ENCODE assay signal across 21 cellular contexts in genomic region chr9:129908846-129909245, GRCh38.
DNase-seq lines count a peak whose midpoint lies in the region; ATAC-seq and TF ChIP-seq lines count a peak whose summit lies in the region.
"Had no signal": no experiment of that assay in that cellular context is flagged by ENCODE, and none has a peak within 500 bp of the region (broad histone marks: within the 10 kb centered on the region; RNA-seq: fewer than 3 reads in every experiment).

No MANE protein-coding gene starts in this region.

- no peak for ATAC-seq in IMR-90 (ENCODE audit: low read depth)
- no peak for ATAC-seq in activated T-helper 17 cell treated with anti-CD3 and anti-CD28 coated beads, Interleukin-2, amount 50 U/mL, for 72 hours (replicated peaks)
- no peak for ATAC-seq in HG02840 (IDR thresholded peaks at IDR 0.05; ENCODE audit: low FRiP score, unreplicated experiment)
- ATAC-seq in HG03460 (IDR thresholded peaks at IDR 0.05; ENCODE audit: unreplicated experiment) = no peak
- ATAC-seq: activated CD4-positive, CD25-positive, alpha-beta regulatory T cell treated with anti-CD3 and anti-CD28 coated beads, Interleukin-2, amount 50 U/mL, for 24 hours; mucosa of descending colon; stimulated activated naive CD8-positive, alpha-beta T cell treated with anti-CD3 and anti-CD28 coated beads, Interleukin-15, Interleukin-2, amounts not matched to agents 100 U/mL and 50 U/mL, for 24 hours had no signal

- no peak for TF ChIP-seq CTCF in IMR-90 (conservative IDR thresholded peaks at IDR 0.05; ENCODE audit: low read depth, low read length)

- H3K4me3 Mint-ChIP-seq in activated T-helper 17 cell treated with anti-CD3 and anti-CD28 coated beads, Interleukin-2, amount 50 U/mL, for 72 hours = no peak overlapping the region
- H3K4me3 Mint-ChIP-seq: IgD-negative memory B cell had no signal

- no peak overlapping the region for H3K4me2 ChIP-seq in IMR-90 (ENCODE audit: low read depth, low read length)

- peaks cover 30% of the 10 kb centered on the region for H3K4me1 Mint-ChIP-seq in activated T-helper 17 cell treated with anti-CD3 and anti-CD28 coated beads, Interleukin-2, amount 50 U/mL, for 72 hours

- H4K20me1 ChIP-seq in IMR-90 (ENCODE audit: insufficient read depth, low read length) = no peaks in the 10 kb centered on the region

- H3K4ac ChIP-seq in IMR-90 (ENCODE audit: low read depth, low read length) = no peak overlapping the region

- dilution Hi-C loops in IMR-90 (cut with HindIII; ENCODE audit: low sequenced_read_pairs, unreplicated experiment) = no loop called here

- TF ChIP-seq RAD21 in IMR-90 (IDR thresholded peaks at IDR 0.05; ENCODE audit: low read length) = no peak

- H3K18ac ChIP-seq in IMR-90 (ENCODE audit: low read depth, low read length) = no peak overlapping the region

- peak overlapping the region; percentile 37; the same call in 1 of the 2 replicates for H2BK20ac ChIP-seq in IMR-90 (ENCODE audit: low read depth, low read length)

- no peaks in the 10 kb centered on the region for H3K9me3 Mint-ChIP-seq in activated T-helper 17 cell treated with anti-CD3 and anti-CD28 coated beads, Interleukin-2, amount 50 U/mL, for 72 hours
- H3K9me3 Mint-ChIP-seq: IgD-negative memory B cell had no signal

- peaks cover 100% of the 10 kb centered on the region for H3K36me3 Mint-ChIP-seq in activated T-helper 17 cell treated with anti-CD3 and anti-CD28 coated beads, Interleukin-2, amount 50 U/mL, for 72 hours (ENCODE audit: low read depth)

- H2AFZ ChIP-seq in IMR-90 (replicated peaks; ENCODE audit: low read length, poor library complexity) = no peak overlapping the region

- H3K79me1 ChIP-seq in IMR-90 (ENCODE audit: low read depth in 1 of 2, low read length in 2 of 2) = no peaks in the 10 kb centered on the region

- H4K8ac ChIP-seq in IMR-90 (ENCODE audit: low read depth in 2 of 2, low read length in 2 of 2) = no peak overlapping the region

- H3K9me1 ChIP-seq in IMR-90 (ENCODE audit: insufficient read depth, low read length) = peaks cover 9% of the 10 kb centered on the region; the same call in 1 of the 2 replicates

- no peak overlapping the region for H3K4me3 ChIP-seq in IMR-90 (ENCODE audit: insufficient read depth, low read depth, low read length)
- no peak overlapping the region; the same call in 1 of the 2 replicates for H3K4me3 ChIP-seq in iPS-20b (ENCODE audit: low read length)
- H3K4me3 ChIP-seq: mucosa of descending colon, SK-N-MC, tibial nerve had no signal

- POLR2A ChIA-PET in IMR-90 (lab: Charles Lee; ENCODE audit: unreplicated experiment) = no interaction called here

- intact Hi-C loops in IMR-90 (cut with micrococcal nuclease) = no loop called here

- BruUV-seq in IMR-90 (replicated peaks; lab: Mats Ljungman, UMichigan) = no TSS peak

- no peak overlapping the region for H3K9ac ChIP-seq in IMR-90 (ENCODE audit: low read depth, low read length)
- H3K9ac ChIP-seq in iPS-20b (ENCODE audit: low read depth, low read length) = peak overlapping the region; percentile 27

- H3K4me1 ChIP-seq in IMR-90 (ENCODE audit: control insufficient read depth, insufficient read depth, low read length) = peaks cover 4% of the 10 kb centered on the region
- H3K4me1 ChIP-seq in iPS-20b (ENCODE audit: insufficient read depth, low read length) = peaks cover 8% of the 10 kb centered on the region; the same call in 1 of the 2 replicates

- no peak overlapping the region for H4K91ac ChIP-seq in IMR-90 (ENCODE audit: insufficient read depth, low read depth, low read length)

- H2BK120ac ChIP-seq in IMR-90 (ENCODE audit: low read depth, low read length) = no peak overlapping the region

- peak; percentile 18 for DNase-seq in ELF-1 (ENCODE audit: low read depth, low spot score)
- no peak for DNase-seq in IMR-90
- DNase-seq in foreskin melanocyte = no peak
- DNase-seq: activated CD8-positive, alpha-beta memory T cell treated with anti-CD3 and anti-CD28 coated beads, Interleukin-2, amount 50 U/mL, for 4 hours; activated naive CD4-positive, alpha-beta T cell; effector memory CD4-positive, alpha-beta T cell; HCEC 1CT; mucosa of descending colon; NCI-H1417 treated with DMSO at 0.1 percent for 48 hours; NCI-H524 treated with DMSO at 0.1 percent for 48 hours; stimulated activated CD4-positive, alpha-beta T cell treated with anti-CD3 and anti-CD28 coated beads, Interleukin-2, amount 100 ng/mL, for 24 hours; stimulated activated naive CD8-positive, alpha-beta T cell treated with anti-CD3 and anti-CD28 coated beads, Interleukin-15, Interleukin-2, amounts not matched to agents 100 U/mL and 50 U/mL, for 24 hours; T-helper 9 cell had no signal

- no peak overlapping the region for H3K14ac ChIP-seq in IMR-90 (replicated peaks; ENCODE audit: low read depth, low read length)

- H2AK9ac ChIP-seq in IMR-90 (replicated peaks; ENCODE audit: low read depth, low read length, poor library complexity) = no peak overlapping the region

- in situ Hi-C loops in IMR-90 (cut with MboI; ENCODE audit: low sequenced_read_pairs) = no loop called here

- peak overlapping the region; percentile 83 for H3K27ac Mint-ChIP-seq in activated T-helper 17 cell treated with anti-CD3 and anti-CD28 coated beads, Interleukin-2, amount 50 U/mL, for 72 hours

- no peak overlapping the region for H3K23ac ChIP-seq in IMR-90 (ENCODE audit: low read depth, low read length)

- no peaks in the 10 kb centered on the region for H3K27me3 ChIP-seq in IMR-90 (ENCODE audit: control insufficient read depth, insufficient read depth, low read length)
- H3K27me3 ChIP-seq in iPS-20b (ENCODE audit: insufficient read depth, low read length) = no peaks in the 10 kb centered on the region
- H3K27me3 ChIP-seq: tibial nerve had no signal

- H3K36me3 ChIP-seq in IMR-90 (ENCODE audit: control insufficient read depth, insufficient read depth, low read length) (peaks cover 11% of the 10 kb centered on the region), iPS-20b (ENCODE audit: insufficient read depth, low read depth, low read length) (peaks cover 10% of the 10 kb centered on the region; the same call in 1 of the 2 replicates)

- no CpG with 5 or more reads among the region's 3 CpGs for WGBS in IMR-90 (ENCODE audit: extremely low coverage in 2 of 2, insufficient read length in 1 of 2), 2 experiments

- H4K5ac ChIP-seq in IMR-90 (ENCODE audit: low read depth, low read length) = no peak overlapping the region

- no peak overlapping the region for H3K56ac ChIP-seq in IMR-90 (ENCODE audit: extremely low read depth, insufficient read depth, low read length)

- no peak overlapping the region for H2AK5ac ChIP-seq in IMR-90 (ENCODE audit: low read depth, low read length)

- H3K27me3 Mint-ChIP-seq in activated T-helper 17 cell treated with anti-CD3 and anti-CD28 coated beads, Interleukin-2, amount 50 U/mL, for 72 hours = no peaks in the 10 kb centered on the region
- H3K27me3 Mint-ChIP-seq: IgD-negative memory B cell had no signal

- no peak overlapping the region for H2BK15ac ChIP-seq in IMR-90 (ENCODE audit: low read depth, low read length)

- H3K27ac ChIP-seq in IMR-90 (ENCODE audit: insufficient read depth, low read length) (no peak overlapping the region), iPS-20b (ENCODE audit: low read length) (peak overlapping the region; percentile 52)
- H3K27ac ChIP-seq: SK-N-MC had no signal

- CTCF ChIA-PET in IMR-90 (lab: Yijun Ruan, JAX) = interaction anchor here (1.1 kb wide), 1 partner anchor 197 kb away, joined by 3 read pairs; no protein-coding TSS in a partner anchor

- H2BK5ac ChIP-seq in IMR-90 (ENCODE audit: low read depth, low read length, poor library complexity, severe bottlenecking) = no peak overlapping the region

- no peak for TF ChIP-seq POLR2A in IMR-90 (IDR thresholded peaks at IDR 0.05; ENCODE audit: low read depth, low read length)

- H3K9me3 ChIP-seq in IMR-90 (ENCODE audit: control insufficient read depth, insufficient read depth, low read length) = no peaks in the 10 kb centered on the region
- H3K9me3 ChIP-seq in iPS-20b (ENCODE audit: insufficient read depth, low read depth, low read length) = no peaks in the 10 kb centered on the region
- H3K9me3 ChIP-seq: mucosa of descending colon, tibial nerve had no signal

TF ChIP-seq in IMR-90, 13 proteins besides CTCF, POLR2A, EP300 and RAD21:
- TF ChIP-seq MXI1 (IDR thresholded peaks at IDR 0.05; ENCODE audit: borderline replicate concordance, low read depth, low read length) = no peak
- no peak for TF ChIP-seq NFE2L2 (IDR thresholded peaks at IDR 0.05; ENCODE audit: low read depth, low read length)
- no peak for TF ChIP-seq FOS (IDR thresholded peaks at IDR 0.05; ENCODE audit: low read depth, low read length)
- no peak for TF ChIP-seq SMC3 (IDR thresholded peaks at IDR 0.05; ENCODE audit: low read depth, low read length)
- TF ChIP-seq CEBPB (IDR thresholded peaks at IDR 0.05; ENCODE audit: low read depth, low read length) = no peak
